In genomic region chr22:42169055-42169469, GRCh38 we compare ENCODE assay signal across 8 cellular contexts. TPM values are rescaled to one million over a fixed set of nuclear protein-coding genes. Genes with fewer than 3 reads are reported as not detected.
DNase-seq lines count a peak whose midpoint lies in the region; ATAC-seq, FAIRE-seq and TF ChIP-seq lines count a peak whose summit lies in the region.

No MANE protein-coding gene starts in this region.

- no peak overlapping the region for H3K4me3 Mint-ChIP-seq in astrocyte (ENCODE audit: unreplicated experiment)

- H3K36me3 ChIP-seq in Loucy (ENCODE audit: insufficient read depth, low read length): peaks cover 64% of the 10 kb centered on the region; the same call in 1 of the 2 replicates
- no peaks in the 10 kb centered on the region for H3K36me3 ChIP-seq in astrocyte (ENCODE audit: insufficient read depth, low read length)
- peaks cover 0 to 2% of the 10 kb centered on the region in 2 donors for H3K36me3 ChIP-seq in small intestine (ENCODE audit: control insufficient read depth in 2 of 2, insufficient read depth in 2 of 2, low read length in 2 of 2)

- H4K20me1 ChIP-seq in Loucy (ENCODE audit: insufficient read depth, low read length, poor library complexity, severe bottlenecking) (peaks cover 14% of the 10 kb centered on the region), astrocyte (ENCODE audit: insufficient read depth, low read length) (peaks cover 79% of the 10 kb centered on the region)

- H3K9ac ChIP-seq in Loucy (ENCODE audit: low read depth, low read length, poor library complexity, severe bottlenecking) (no peak overlapping the region), astrocyte (ENCODE audit: low read length) (no peak overlapping the region)

- TF ChIP-seq CTCF in Loucy (conservative IDR thresholded peaks at IDR 0.05; ENCODE audit: low read length): peak; percentile 100
- peak; percentile 97 for TF ChIP-seq CTCF in astrocyte (IDR thresholded peaks at IDR 0.05; ENCODE audit: insufficient read depth, low read depth, low read length)

- no peaks in the 10 kb centered on the region for H3K27me3 Mint-ChIP-seq in astrocyte (ENCODE audit: low read depth, unreplicated experiment)

- H3K27ac Mint-ChIP-seq in astrocyte (ENCODE audit: unreplicated experiment): no peak overlapping the region

- H3K4me3 ChIP-seq in Loucy (ENCODE audit: low read length, poor library complexity, severe bottlenecking) (no peak overlapping the region), astrocyte (ENCODE audit: insufficient read depth, low read depth, low read length) (no peak overlapping the region), small intestine (ENCODE audit: low read depth in 1 of 2, low read length in 2 of 2) (no peak overlapping the region)

- no peaks in the 10 kb centered on the region for H3F3A ChIP-seq in Loucy (ENCODE audit: low read depth)

- H3K36me3 Mint-ChIP-seq in astrocyte (ENCODE audit: low read depth, unreplicated experiment): peaks cover 7% of the 10 kb centered on the region

- no peak for ATAC-seq in HG03108 (IDR thresholded peaks at IDR 0.05; ENCODE audit: unreplicated experiment)

- no peaks in the 10 kb centered on the region for H3K9me2 ChIP-seq in Loucy (replicated peaks; ENCODE audit: low read depth, low read length)

- H3K27me3 ChIP-seq in Loucy (ENCODE audit: insufficient read depth, low read length, poor library complexity, severe bottlenecking): no peaks in the 10 kb centered on the region
- H3K27me3 ChIP-seq in astrocyte (ENCODE audit: insufficient read depth, low read length): no peaks in the 10 kb centered on the region
- no peaks in the 10 kb centered on the region for H3K27me3 ChIP-seq in small intestine (ENCODE audit: control insufficient read depth in 2 of 2, insufficient read depth in 2 of 2, low read length in 2 of 2)

- no peaks in the 10 kb centered on the region for H3K9me3 Mint-ChIP-seq in astrocyte (ENCODE audit: unreplicated experiment)

- H2AFZ ChIP-seq in Loucy (ENCODE audit: low read length) (no peak overlapping the region), astrocyte (ENCODE audit: low read depth, low read length) (no peak overlapping the region)

- 54 to 62% (median 60%) methylated on average over 7 of the region's 7 CpGs for WGBS in small intestine, 3 donors

- DNase-seq in GF-D8 (lab: John Stamatoyannopoulos, UW) (peak; percentile 42), T-helper 2 cell (peak; percentile 26 to 72 (median 65)), astrocyte (ENCODE audit: low read depth) (peak; percentile 39), hippocampal formation (lab: John Stamatoyannopoulos, UW) (peak; percentile 66 to 69), small intestine (peak; percentile 57), amniotic stem cell (lab: John Stamatoyannopoulos, UW) (no peak)

- H3K4me2 ChIP-seq in Loucy (ENCODE audit: low read depth, low read length, poor library complexity, severe bottlenecking) (no peak overlapping the region), astrocyte (ENCODE audit: low read length) (no peak overlapping the region)

- H3K79me2 ChIP-seq in Loucy (ENCODE audit: insufficient read depth, low read length) (peaks cover 60% of the 10 kb centered on the region), astrocyte (ENCODE audit: insufficient read depth, low read length) (no peaks in the 10 kb centered on the region)

- H3K4me1 Mint-ChIP-seq in astrocyte (ENCODE audit: low read depth, unreplicated experiment): peaks cover 14% of the 10 kb centered on the region

- H3K9me3 ChIP-seq in Loucy (ENCODE audit: insufficient read depth, low read depth, low read length) (no peaks in the 10 kb centered on the region), astrocyte (ENCODE audit: insufficient read depth, low read depth, low read length) (no peaks in the 10 kb centered on the region), small intestine (ENCODE audit: control insufficient read depth, low read depth) (no peaks in the 10 kb centered on the region)

- H3K4me1 ChIP-seq in Loucy (ENCODE audit: insufficient read depth, low read length, poor library complexity, severe bottlenecking) (peaks cover 17% of the 10 kb centered on the region), astrocyte (ENCODE audit: insufficient read depth, low read length) (no peaks in the 10 kb centered on the region), small intestine (ENCODE audit: control insufficient read depth in 2 of 2, insufficient read depth in 1 of 2, low read depth in 1 of 2, low read length in 1 of 2) (peaks cover 5 to 17% of the 10 kb centered on the region in 2 donors)

- H3K27ac ChIP-seq in astrocyte (ENCODE audit: low read depth, low read length): no peak overlapping the region
- H3K27ac ChIP-seq in small intestine (ENCODE audit: low read depth in 1 of 2, low read length in 1 of 2): no peak overlapping the region

- no peak for FAIRE-seq in astrocyte (lab: Jason Lieb, UNC)
- no peak for FAIRE-seq in small intestine (lab: Jason Lieb, UNC)

RNA-seq across cellular contexts. Expression of gene CYP2D6, which starts 38.5 kb away (rescaled TPM):
- 0.82 and 0.91 TPM in 2 replicates for total RNA-seq in astrocyte
- 100 to 1,000 TPM in 1 of 3 donors, 10 to 100 TPM in 1, 1 to 10 TPM in 1; 5.8 to 172 (median 38.1) TPM for polyA plus RNA-seq in small intestine
